10 cellular contexts compared by ENCODE assay signal in the genomic region with DNA sequence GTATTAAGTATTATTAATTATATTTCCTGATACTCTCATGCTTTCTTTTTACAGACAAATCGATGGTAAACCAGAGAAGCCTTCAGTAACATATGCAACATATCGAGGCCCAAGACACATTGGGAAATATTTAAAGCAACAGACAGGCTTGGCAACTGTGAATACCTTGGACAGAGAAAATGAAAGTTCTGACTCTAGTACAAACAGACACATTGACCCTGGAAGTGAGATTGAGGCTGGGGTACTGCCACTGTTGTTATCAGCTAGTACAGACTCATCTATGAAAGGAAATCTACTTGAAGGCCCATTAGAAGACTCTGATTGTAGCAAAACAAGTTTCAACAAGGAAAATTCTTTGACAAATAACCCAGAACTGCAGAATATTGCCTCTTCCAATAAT. TPM values are rescaled to one million over a fixed set of nuclear protein-coding genes. Genes with fewer than 3 reads are reported as not detected.
DNase-seq lines count a peak whose midpoint lies in the region; ATAC-seq, FAIRE-seq and TF ChIP-seq lines count a peak whose summit lies in the region.
"Had no signal": no experiment of that assay in that cellular context is flagged by ENCODE, and none has a peak within 500 bp of the region (broad histone marks: within the 10 kb centered on the region; RNA-seq: fewer than 3 reads in every experiment).

No MANE protein-coding gene starts in this region.

- DNase-seq in HCEC 1CT (peak; percentile 42), fibroblast of gingiva (ENCODE audit: low read depth) (peak; percentile 44), smooth muscle cell (lab: John Stamatoyannopoulos, UW; ENCODE audit: unreplicated experiment) (no peak), NCI-H82 (lab: John Stamatoyannopoulos, UW) (no peak), RCC 7860 (ENCODE audit: low spot score) (no peak)
- DNase-seq in activated CD4-positive, alpha-beta memory T cell treated with anti-CD3 and anti-CD28 coated beads, Interleukin-2, amount 10 ng/mL, durations not matched to agents 7 days and 5 days, result no peak
- DNase-seq: DND-41 had no signal

- H3K36me3 ChIP-seq in smooth muscle cell (ENCODE audit: low read depth), result no peaks in the 10 kb centered on the region

- H3K27ac Mint-ChIP-seq in activated CD4-positive, alpha-beta memory T cell treated with anti-CD3 and anti-CD28 coated beads, Interleukin-2, amount 10 ng/mL, durations not matched to agents 7 days and 5 days, result peak overlapping the region; percentile 70

- no peak overlapping the region for H2AFZ ChIP-seq in smooth muscle cell (ENCODE audit: low read depth)

- H3K4me1 ChIP-seq in smooth muscle cell (ENCODE audit: low read depth), result peaks cover 3% of the 10 kb centered on the region

- H3K4me3 Mint-ChIP-seq in activated CD4-positive, alpha-beta memory T cell treated with anti-CD3 and anti-CD28 coated beads, Interleukin-2, amount 10 ng/mL, durations not matched to agents 7 days and 5 days, result no peak overlapping the region

- H3F3A ChIP-seq in smooth muscle cell (ENCODE audit: low read depth), result peaks cover 10% of the 10 kb centered on the region

- no peak for TF ChIP-seq CTCF in smooth muscle cell (IDR thresholded peaks at IDR 0.05; ENCODE audit: borderline replicate concordance, insufficient read depth, poor library complexity, severe bottlenecking)

- H3K27ac ChIP-seq in smooth muscle cell (ENCODE audit: low read depth), result peak overlapping the region; percentile 85

- no peak for ATAC-seq in HG02885 (IDR thresholded peaks at IDR 0.05; ENCODE audit: poor library complexity, unreplicated experiment)
- no peak for ATAC-seq in HG03196 (IDR thresholded peaks at IDR 0.05; ENCODE audit: unreplicated experiment)

- WGBS in smooth muscle cell (ENCODE audit: low lambda C conversion rate), result 70% methylated on average over 2 of the region's 2 CpGs

- H3K27me3 Mint-ChIP-seq in activated CD4-positive, alpha-beta memory T cell treated with anti-CD3 and anti-CD28 coated beads, Interleukin-2, amount 10 ng/mL, durations not matched to agents 7 days and 5 days, result no peaks in the 10 kb centered on the region

- H3K27me3 ChIP-seq in smooth muscle cell (ENCODE audit: low read depth), result no peaks in the 10 kb centered on the region

- no peak for FAIRE-seq in RCC 7860 (lab: Jason Lieb, UNC)

- H3K79me2 ChIP-seq in smooth muscle cell (ENCODE audit: low read depth), result no peaks in the 10 kb centered on the region

- H3K9me3 Mint-ChIP-seq in activated CD4-positive, alpha-beta memory T cell treated with anti-CD3 and anti-CD28 coated beads, Interleukin-2, amount 10 ng/mL, durations not matched to agents 7 days and 5 days, result no peaks in the 10 kb centered on the region

- H3K36me3 Mint-ChIP-seq in activated CD4-positive, alpha-beta memory T cell treated with anti-CD3 and anti-CD28 coated beads, Interleukin-2, amount 10 ng/mL, durations not matched to agents 7 days and 5 days (ENCODE audit: low read depth), result peaks cover 21% of the 10 kb centered on the region
- H3K36me3 Mint-ChIP-seq: immature natural killer cell had no signal

- peaks cover 25% of the 10 kb centered on the region for H3K4me1 Mint-ChIP-seq in activated CD4-positive, alpha-beta memory T cell treated with anti-CD3 and anti-CD28 coated beads, Interleukin-2, amount 10 ng/mL, durations not matched to agents 7 days and 5 days

- peak overlapping the region; percentile 22 for H3K4me2 ChIP-seq in smooth muscle cell

- CTCF ChIA-PET in activated CD4-positive, alpha-beta memory T cell treated with anti-CD3 and anti-CD28 coated beads, Interleukin-2, amount 10 ng/mL, durations not matched to agents 7 days and 5 days (lab: Charles Lee), result interaction anchor here (1.2 to 1.5 kb wide), 3 partner anchors 49 to 150 kb away, joined by 3 to 4 read pairs (median 3); no protein-coding TSS in a partner anchor

- H4K20me1 ChIP-seq in smooth muscle cell (ENCODE audit: low read depth), result no peaks in the 10 kb centered on the region

- H3K9ac ChIP-seq in smooth muscle cell (ENCODE audit: low read depth), result peak overlapping the region; percentile 61

- POLR2A ChIA-PET in activated CD4-positive, alpha-beta memory T cell treated with anti-CD3 and anti-CD28 coated beads, Interleukin-2, amount 10 ng/mL, durations not matched to agents 7 days and 5 days (lab: Charles Lee), result interaction anchor here (1.0 to 1.7 kb wide), 6 partner anchors 39 to 100 kb away, joined by 3 to 11 read pairs (median 7); a partner anchor contains a TSS

- no peaks in the 10 kb centered on the region for H3K9me3 ChIP-seq in smooth muscle cell (replicated peaks; ENCODE audit: low read depth)

- H3K4me3 ChIP-seq in smooth muscle cell, result no peak overlapping the region

RNA-seq across cellular contexts. Expression of a gene that starts 50.0 kb away (rescaled TPM):
- 10 to 100 TPM; 12.8 to 13.1 TPM for total RNA-seq in activated CD4-positive, alpha-beta memory T cell treated with anti-CD3 and anti-CD28 coated beads, Interleukin-2, amount 10 ng/mL, durations not matched to agents 7 days and 5 days
- 14.2 and 17.0 TPM in 2 replicates for total RNA-seq in smooth muscle cell
- 1.5 and 1.9 TPM in 2 replicates for polyA plus RNA-seq in smooth muscle cell

Comparison
In these comparisons a context has a peak if more than half of its experiments do, and no peak if none do; other contexts are left out.
1. DNase-seq: peak in HCEC 1CT (single experiment) and fibroblast of gingiva (single experiment); none in activated CD4-positive, alpha-beta memory T cell treated with anti-CD3 and anti-CD28 coated beads, Interleukin-2, amount 10 ng/mL, durations not matched to agents 7 days and 5 days (single experiment), smooth muscle cell (single experiment), NCI-H82 (single experiment) and RCC 7860 (single experiment).